8 cellular contexts compared by ENCODE assay signal in the genomic region with DNA sequence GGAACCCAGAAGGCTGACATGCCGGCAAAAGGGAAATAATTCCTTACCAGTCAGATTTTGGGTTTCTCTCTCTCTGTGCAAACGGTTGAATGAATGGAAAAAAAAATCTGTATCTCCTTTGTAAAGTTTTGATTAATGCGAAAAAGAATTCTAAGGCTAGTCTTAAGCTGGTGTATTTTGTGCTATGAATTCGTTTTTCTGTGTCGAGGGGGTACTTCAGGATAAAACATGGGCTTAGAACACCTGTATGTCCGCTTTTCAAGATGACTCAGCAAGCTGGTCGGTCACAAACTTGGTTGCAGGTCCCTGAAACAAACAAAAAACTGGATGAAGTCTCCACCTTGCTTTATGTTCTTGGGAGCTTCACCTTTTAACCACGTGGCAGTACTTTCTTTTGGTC. TPM values are rescaled to one million over a fixed set of nuclear protein-coding genes. Genes with fewer than 3 reads are reported as not detected.
"Had no signal": no experiment of that assay in that cellular context is flagged by ENCODE, and none has a peak within 500 bp of the region (broad histone marks: within the 10 kb centered on the region; RNA-seq: fewer than 3 reads in every experiment).

No MANE protein-coding gene starts in this region.

- H3K27ac ChIP-seq: GM23248 had no signal

- H2AFZ ChIP-seq: GM23248 had no signal

- H3K4me3 Mint-ChIP-seq: H9, IgD-negative memory B cell had no signal

- H3K4me3 ChIP-seq: GM23248 had no signal

- H3K27ac Mint-ChIP-seq: H9, IgD-negative memory B cell had no signal

- DNase-seq: GM23248, GOT3, H9, HCEC 1CT, KG1 had no signal

- H3K9ac ChIP-seq: GM23248 had no signal

RNA-seq across cellular contexts. Expression of gene IGDCC3, which starts 28.5 kb away (rescaled TPM):
- total RNA-seq: GM23248, H4, HT-29 had no signal

RNA-seq across cellular contexts. Expression of gene RNU5B-1, which starts 44.9 kb away (rescaled TPM):
- total RNA-seq: GM23248, H4, H9, HT-29 had no signal

RNA-seq across cellular contexts. Expression of gene RNU5A-1, which starts 53.5 kb away (rescaled TPM):
- total RNA-seq: GM23248, H4, H9, HT-29 had no signal
